Comparison of ENCODE assay signal across 8 cellular contexts in the genomic region with DNA sequence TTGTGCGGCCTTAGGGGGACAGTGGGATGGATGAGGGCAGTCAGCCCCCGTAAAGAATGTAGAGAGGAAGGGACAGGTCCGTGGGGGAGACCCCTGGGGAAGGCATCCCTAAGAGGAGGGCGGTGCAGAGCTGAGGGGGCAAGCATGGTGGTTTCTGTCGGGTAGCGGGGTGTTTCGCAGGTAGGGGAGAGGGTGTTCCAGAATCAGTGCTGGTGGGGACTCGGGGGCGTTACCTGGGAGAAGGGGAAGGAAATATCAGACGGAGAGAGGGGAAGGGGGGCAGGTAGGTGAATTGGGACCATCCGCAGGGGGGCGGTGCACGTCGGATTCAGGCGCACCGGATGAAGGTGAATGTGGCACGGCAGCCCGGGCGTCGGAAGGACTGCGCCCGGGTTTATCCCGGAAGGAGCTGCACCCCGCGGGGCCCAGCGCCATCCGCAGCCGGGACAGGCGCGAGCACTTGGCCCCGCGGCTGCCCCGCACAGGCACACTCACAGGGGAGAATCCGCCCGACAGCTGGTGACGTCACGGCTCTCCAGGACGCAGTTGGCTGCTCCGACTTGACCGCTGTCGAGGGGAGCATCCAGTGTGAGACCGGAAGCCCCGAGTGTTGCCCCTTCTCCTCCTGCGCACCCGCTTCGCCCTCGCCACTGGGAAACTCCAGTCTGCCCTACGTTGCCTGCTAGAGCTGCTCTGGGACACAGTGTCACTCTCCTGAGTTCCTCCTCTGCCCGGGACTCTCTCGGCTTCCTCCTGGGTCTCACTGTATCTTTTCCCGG. TPM values are rescaled to one million over a fixed set of nuclear protein-coding genes. Genes with fewer than 3 reads are reported as not detected.
DNase-seq lines count a peak whose midpoint lies in the region; ATAC-seq, FAIRE-seq and TF ChIP-seq lines count a peak whose summit lies in the region.

No MANE protein-coding gene starts in this region.

- peak; percentile 84 for DNase-seq in coronary artery (ENCODE audit: low spot score)
- no peak for DNase-seq in HepG2 (ENCODE audit: low spot score)
- DNase-seq in stimulated activated CD4-positive, alpha-beta T cell treated with anti-CD3 and anti-CD28 coated beads, TNF-alpha, amount 100 ng/mL, for 1 hour (ENCODE audit: low read depth in 3 of 3, low spot score in 1 of 3), result peak; percentile 19 to 42 (median 31)

- ATAC-seq in HG03159 (IDR thresholded peaks at IDR 0.05; ENCODE audit: unreplicated experiment) (peak; percentile 39), HepG2 (no peak; the same call in 2 of the 3 replicates), GM18907 (IDR thresholded peaks at IDR 0.05; ENCODE audit: unreplicated experiment) (no peak), HG02610 (IDR thresholded peaks at IDR 0.05; ENCODE audit: unreplicated experiment) (no peak)
- ATAC-seq in activated CD4-positive, CD25-positive, alpha-beta regulatory T cell treated with anti-CD3 and anti-CD28 coated beads, Interleukin-2, amount 50 U/mL, for 24 hours, result peak; percentile 58 to 60

- WGBS in HepG2 (ENCODE audit: low lambda C conversion rate), result 55% methylated on average over 28 of the region's 51 CpGs

- H3K4me3 ChIP-seq in coronary artery, result peak overlapping the region; percentile 79
- H3K4me3 ChIP-seq in HepG2 (replicated peaks in 1 of 3; ENCODE audit: insufficient read depth in 1 of 3, low read depth in 2 of 3, low read length in 3 of 3), result no peak overlapping the region

- CTCF ChIA-PET in HepG2 (lab: Yijun Ruan, JAX; ENCODE audit: low intra/inter-chr PET ratio, low total read pairs), result no interaction called here

- TF ChIP-seq RAD21 in HepG2 (CRISPR knock-in tag; IDR thresholded peaks at IDR 0.05), result no peak

- H4K20me1 ChIP-seq in HepG2 (ENCODE audit: insufficient read depth, low read length), result no peaks in the 10 kb centered on the region

- H3K4me1 ChIP-seq in HepG2 (ENCODE audit: insufficient read depth, low read length), result no peaks in the 10 kb centered on the region

- H3K27me3 ChIP-seq in HepG2 (ENCODE audit: control insufficient read depth in 1 of 2, insufficient read depth in 2 of 2, low read length in 2 of 2), result peaks cover 3 to 60% of the 10 kb centered on the region in 2 experiments; a peak in 3 of 5 replicates

- no peak for TF ChIP-seq CTCF in coronary artery (IDR thresholded peaks at IDR 0.05)
- no peak for TF ChIP-seq CTCF in HepG2 (CRISPR knock-in tag; IDR thresholded peaks at IDR 0.05)

- no TSS peak for BruUV-seq in HepG2 (replicated peaks; lab: Mats Ljungman, UMichigan)

- H3K9me3 ChIP-seq in HepG2 (ENCODE audit: low read length), result no peaks in the 10 kb centered on the region

- no peak for FAIRE-seq in HepG2 (lab: Jason Lieb, UNC)

- POLR2A ChIA-PET in HepG2 (lab: Yijun Ruan, JAX), result no interaction called here

- H3K9ac ChIP-seq in HepG2 (ENCODE audit: insufficient read depth, low read depth, low read length), result no peak overlapping the region

- peak overlapping the region; percentile 18; the same call in 1 of the 2 replicates for H3K4me2 ChIP-seq in HepG2 (ENCODE audit: low read depth, low read length)

- H2AFZ ChIP-seq in HepG2 (ENCODE audit: low read length), result no peak overlapping the region

- in situ Hi-C loops in HepG2 (cut with HindIII; ENCODE audit: extremely low pct_ligation_motif_present, low pct_unique_long_range_greater_than_20kb), result no loop called here

- intact Hi-C loops in HepG2 (cut with micrococcal nuclease; ENCODE audit: unreplicated experiment), result no loop called here

- TF ChIP-seq EP300 in HepG2 (IDR thresholded peaks at IDR 0.05; ENCODE audit: low read depth in 2 of 2, low read length in 2 of 2), result no peak
- TF ChIP-seq EP300 in HepG2 (CRISPR knock-in tag; IDR thresholded peaks at IDR 0.05; ENCODE audit: borderline replicate concordance), result no peak

- TF ChIP-seq POLR2A in GM10847 (IDR thresholded peaks at IDR 0.05; ENCODE audit: extremely low read depth, insufficient read length) (peak; percentile 78), HepG2 (IDR thresholded peaks at IDR 0.05; ENCODE audit: insufficient read depth in 1 of 2, low read depth in 2 of 2, low read length in 2 of 2) (no peak)

- peak overlapping the region in 1 of 2 donors; percentile 26 for H3K27ac ChIP-seq in coronary artery
- no peak overlapping the region for H3K27ac ChIP-seq in HepG2 (ENCODE audit: extremely low read length, insufficient read depth, low read length)

- H3K79me2 ChIP-seq in HepG2 (ENCODE audit: insufficient read depth, low read length), result no peaks in the 10 kb centered on the region

- no peaks in the 10 kb centered on the region for H3K36me3 ChIP-seq in HepG2 (replicated peaks in 1 of 2; ENCODE audit: control insufficient read depth in 1 of 2, insufficient read depth in 2 of 2, low read length in 2 of 2)

RNA-seq across cellular contexts. Expression of gene CD72, which starts 1.3 kb away (rescaled TPM):
- 0.18 TPM in 1 of 2 replicates, not detected in the other for total RNA-seq in HepG2 (2016; rRNA removed; fragmentation: Illumina TruSeq; extraction: Trizol)
- total RNA-seq in HepG2 (2016; cell fraction: cytosol; rRNA removed; fragmentation: Illumina TruSeq; extraction: Trizol; ENCODE audit: low read depth), result not detected in 2 replicates
- total RNA-seq in HepG2 (2016; cell fraction: insoluble cytoplasmic fraction; rRNA removed; fragmentation: Illumina TruSeq; extraction: Trizol), result 0.17 TPM in 1 of 2 replicates, not detected in the other
- not detected in 2 replicates for total RNA-seq in HepG2 (2016; cell fraction: membrane; rRNA removed; fragmentation: Illumina TruSeq; extraction: Trizol)
- 1.0 TPM in 1 of 2 replicates, not detected in the other for total RNA-seq in HepG2 (2016; cell fraction: nucleus; rRNA removed; fragmentation: Illumina TruSeq; extraction: Trizol)
- 0.82 and 1.1 TPM in 2 replicates for polyA plus RNA-seq in HepG2 (2011; rRNA removed)
- 0.19 and 0.32 TPM in 2 replicates for polyA plus RNA-seq in HepG2 (2011; cell fraction: cytosol; rRNA removed)
- 2.3 and 3.2 TPM in 2 replicates for polyA plus RNA-seq in HepG2 (2011; cell fraction: nucleus; rRNA removed)
- 0.19 and 0.71 TPM in 2 replicates for polyA plus RNA-seq in HepG2 (2012)
- polyA plus RNA-seq in HepG2 (2016; cell fraction: cytosol; fragmentation: Illumina TruSeq; extraction: Trizol; ENCODE audit: low read depth), result not detected in 2 replicates
- polyA plus RNA-seq in HepG2 (2016; cell fraction: insoluble cytoplasmic fraction; fragmentation: Illumina TruSeq; extraction: Trizol; ENCODE audit: low read depth), result not detected in 2 replicates
- polyA plus RNA-seq in HepG2 (2016; cell fraction: membrane; fragmentation: Illumina TruSeq; extraction: Trizol; ENCODE audit: low read depth), result not detected in 2 replicates
- polyA plus RNA-seq in HepG2 (2016; cell fraction: nucleus; fragmentation: Illumina TruSeq; extraction: Trizol; ENCODE audit: insufficient read depth, low read depth), result 0.67 TPM in 1 of 2 replicates, not detected in the other
- 0.23 and 0.64 TPM in 2 replicates for polyA minus RNA-seq in HepG2 (2011; rRNA and poly(A)+ RNA removed; ENCODE audit: low replicate concordance)
- polyA minus RNA-seq in HepG2 (2011; cell fraction: cytosol; rRNA and poly(A)+ RNA removed), result not detected in 2 replicates
- 1.7 and 2.4 TPM in 2 replicates for polyA minus RNA-seq in HepG2 (2011; cell fraction: nucleus; rRNA and poly(A)+ RNA removed)

RNA-seq across cellular contexts. Expression of gene TESK1, which starts 11.8 kb away (rescaled TPM):
- total RNA-seq in HepG2 (2016; rRNA removed; fragmentation: Illumina TruSeq; extraction: Trizol), result 3.1 and 7.3 TPM in 2 replicates
- 8.5 and 8.9 TPM in 2 replicates for total RNA-seq in HepG2 (2016; cell fraction: cytosol; rRNA removed; fragmentation: Illumina TruSeq; extraction: Trizol; ENCODE audit: low read depth)
- 3.0 and 7.7 TPM in 2 replicates for total RNA-seq in HepG2 (2016; cell fraction: insoluble cytoplasmic fraction; rRNA removed; fragmentation: Illumina TruSeq; extraction: Trizol)
- 12.5 and 13.0 TPM in 2 replicates for total RNA-seq in HepG2 (2016; cell fraction: membrane; rRNA removed; fragmentation: Illumina TruSeq; extraction: Trizol)
- total RNA-seq in HepG2 (2016; cell fraction: nucleus; rRNA removed; fragmentation: Illumina TruSeq; extraction: Trizol), result 8.3 and 9.6 TPM in 2 replicates
- polyA plus RNA-seq in HepG2 (2011; rRNA removed), result 13.6 and 17.7 TPM in 2 replicates
- polyA plus RNA-seq in HepG2 (2011; cell fraction: cytosol; rRNA removed), result 7.5 and 8.6 TPM in 2 replicates
- polyA plus RNA-seq in HepG2 (2011; cell fraction: nucleus; rRNA removed), result 84.3 and 90.2 TPM in 2 replicates
- 16.5 and 24.7 TPM in 2 replicates for polyA plus RNA-seq in HepG2 (2012)
- 12.4 and 13.5 TPM in 2 replicates for polyA plus RNA-seq in HepG2 (2016; cell fraction: cytosol; fragmentation: Illumina TruSeq; extraction: Trizol; ENCODE audit: low read depth)
- 7.5 and 8.7 TPM in 2 replicates for polyA plus RNA-seq in HepG2 (2016; cell fraction: insoluble cytoplasmic fraction; fragmentation: Illumina TruSeq; extraction: Trizol; ENCODE audit: low read depth)
- polyA plus RNA-seq in HepG2 (2016; cell fraction: membrane; fragmentation: Illumina TruSeq; extraction: Trizol; ENCODE audit: low read depth), result 19.0 and 21.4 TPM in 2 replicates
- 34.7 and 41.3 TPM in 2 replicates for polyA plus RNA-seq in HepG2 (2016; cell fraction: nucleus; fragmentation: Illumina TruSeq; extraction: Trizol; ENCODE audit: insufficient read depth, low read depth)
- polyA minus RNA-seq in HepG2 (2011; rRNA and poly(A)+ RNA removed; ENCODE audit: low replicate concordance), result 11.7 and 13.6 TPM in 2 replicates
- polyA minus RNA-seq in HepG2 (2011; cell fraction: cytosol; rRNA and poly(A)+ RNA removed), result 4.0 and 5.1 TPM in 2 replicates
- polyA minus RNA-seq in HepG2 (2011; cell fraction: nucleus; rRNA and poly(A)+ RNA removed), result 20.6 and 20.9 TPM in 2 replicates

RNA-seq across cellular contexts. Expression of gene SIT1, which starts 33.9 kb away (rescaled TPM):
- 0.09 and 0.24 TPM in 2 replicates for total RNA-seq in HepG2 (2016; rRNA removed; fragmentation: Illumina TruSeq; extraction: Trizol)
- total RNA-seq in HepG2 (2016; cell fraction: cytosol; rRNA removed; fragmentation: Illumina TruSeq; extraction: Trizol; ENCODE audit: low read depth), result not detected in 2 replicates
- not detected in 2 replicates for total RNA-seq in HepG2 (2016; cell fraction: insoluble cytoplasmic fraction; rRNA removed; fragmentation: Illumina TruSeq; extraction: Trizol)
- total RNA-seq in HepG2 (2016; cell fraction: membrane; rRNA removed; fragmentation: Illumina TruSeq; extraction: Trizol), result not detected in 2 replicates
- not detected in 2 replicates for total RNA-seq in HepG2 (2016; cell fraction: nucleus; rRNA removed; fragmentation: Illumina TruSeq; extraction: Trizol)
- polyA plus RNA-seq in HepG2 (2011; rRNA removed), result 5.0 and 6.7 TPM in 2 replicates
- polyA plus RNA-seq in HepG2 (2011; cell fraction: cytosol; rRNA removed), result 4.9 and 8.4 TPM in 2 replicates
- 2.7 and 2.8 TPM in 2 replicates for polyA plus RNA-seq in HepG2 (2011; cell fraction: nucleus; rRNA removed)
- polyA plus RNA-seq in HepG2 (2012), result 2.0 and 3.3 TPM in 2 replicates
- polyA plus RNA-seq in HepG2 (2016; cell fraction: cytosol; fragmentation: Illumina TruSeq; extraction: Trizol; ENCODE audit: low read depth), result 0.12 and 0.14 TPM in 2 replicates
- polyA plus RNA-seq in HepG2 (2016; cell fraction: insoluble cytoplasmic fraction; fragmentation: Illumina TruSeq; extraction: Trizol; ENCODE audit: low read depth), result not detected in 2 replicates
- polyA plus RNA-seq in HepG2 (2016; cell fraction: membrane; fragmentation: Illumina TruSeq; extraction: Trizol; ENCODE audit: low read depth), result not detected in 2 replicates
- not detected in 2 replicates for polyA plus RNA-seq in HepG2 (2016; cell fraction: nucleus; fragmentation: Illumina TruSeq; extraction: Trizol; ENCODE audit: insufficient read depth, low read depth)
- polyA minus RNA-seq in HepG2 (2011; rRNA and poly(A)+ RNA removed; ENCODE audit: low replicate concordance), result 5.0 TPM in 1 of 2 replicates, not detected in the other
- polyA minus RNA-seq in HepG2 (2011; cell fraction: cytosol; rRNA and poly(A)+ RNA removed), result 1.4 and 2.8 TPM in 2 replicates
- 0.50 TPM in 1 of 2 replicates, not detected in the other for polyA minus RNA-seq in HepG2 (2011; cell fraction: nucleus; rRNA and poly(A)+ RNA removed)

RNA-seq across cellular contexts. Expression of gene RMRP, which starts 40.9 kb away (rescaled TPM):
- 1,047 and 4,025 TPM in 2 replicates for total RNA-seq in HepG2 (2016; rRNA removed; fragmentation: Illumina TruSeq; extraction: Trizol)
- 14,541 and 17,847 TPM in 2 replicates for total RNA-seq in HepG2 (2016; cell fraction: cytosol; rRNA removed; fragmentation: Illumina TruSeq; extraction: Trizol; ENCODE audit: low read depth)
- total RNA-seq in HepG2 (2016; cell fraction: insoluble cytoplasmic fraction; rRNA removed; fragmentation: Illumina TruSeq; extraction: Trizol), result 1,278 and 4,694 TPM in 2 replicates
- 1,777 and 1,949 TPM in 2 replicates for total RNA-seq in HepG2 (2016; cell fraction: membrane; rRNA removed; fragmentation: Illumina TruSeq; extraction: Trizol)
- 24,487 and 26,007 TPM in 2 replicates for total RNA-seq in HepG2 (2016; cell fraction: nucleus; rRNA removed; fragmentation: Illumina TruSeq; extraction: Trizol)
- 36.7 and 51.4 TPM in 2 replicates for polyA plus RNA-seq in HepG2 (2011; rRNA removed)
- polyA plus RNA-seq in HepG2 (2011; cell fraction: cytosol; rRNA removed), result 33.6 and 36.8 TPM in 2 replicates
- polyA plus RNA-seq in HepG2 (2011; cell fraction: nucleus; rRNA removed), result 3,177 and 3,657 TPM in 2 replicates
- polyA plus RNA-seq in HepG2 (2012), result 10.9 and 118 TPM in 2 replicates
- polyA plus RNA-seq in HepG2 (2016; cell fraction: cytosol; fragmentation: Illumina TruSeq; extraction: Trizol; ENCODE audit: low read depth), result 4.5 TPM in 1 of 2 replicates, not detected in the other
- polyA plus RNA-seq in HepG2 (2016; cell fraction: insoluble cytoplasmic fraction; fragmentation: Illumina TruSeq; extraction: Trizol; ENCODE audit: low read depth), result not detected in 2 replicates
- not detected in 2 replicates for polyA plus RNA-seq in HepG2 (2016; cell fraction: membrane; fragmentation: Illumina TruSeq; extraction: Trizol; ENCODE audit: low read depth)
- not detected in 2 replicates for polyA plus RNA-seq in HepG2 (2016; cell fraction: nucleus; fragmentation: Illumina TruSeq; extraction: Trizol; ENCODE audit: insufficient read depth, low read depth)
- 7,133 and 10,474 TPM in 2 replicates for polyA minus RNA-seq in HepG2 (2011; rRNA and poly(A)+ RNA removed; ENCODE audit: low replicate concordance)
- 10,046 and 14,120 TPM in 2 replicates for polyA minus RNA-seq in HepG2 (2011; cell fraction: cytosol; rRNA and poly(A)+ RNA removed)
- polyA minus RNA-seq in HepG2 (2011; cell fraction: nucleus; rRNA and poly(A)+ RNA removed), result 104,669 and 122,700 TPM in 2 replicates

RNA-seq across cellular contexts. Expression of gene CCDC107, which starts 41.2 kb away (rescaled TPM):
- 4.1 and 7.1 TPM in 2 replicates for total RNA-seq in HepG2 (2016; rRNA removed; fragmentation: Illumina TruSeq; extraction: Trizol)
- total RNA-seq in HepG2 (2016; cell fraction: cytosol; rRNA removed; fragmentation: Illumina TruSeq; extraction: Trizol; ENCODE audit: low read depth), result 13.2 and 13.3 TPM in 2 replicates
- 4.2 and 6.7 TPM in 2 replicates for total RNA-seq in HepG2 (2016; cell fraction: insoluble cytoplasmic fraction; rRNA removed; fragmentation: Illumina TruSeq; extraction: Trizol)
- 13.0 TPM in 2 replicates for total RNA-seq in HepG2 (2016; cell fraction: membrane; rRNA removed; fragmentation: Illumina TruSeq; extraction: Trizol)
- 5.3 and 6.1 TPM in 2 replicates for total RNA-seq in HepG2 (2016; cell fraction: nucleus; rRNA removed; fragmentation: Illumina TruSeq; extraction: Trizol)
- polyA plus RNA-seq in HepG2 (2011; rRNA removed), result 15.2 and 17.4 TPM in 2 replicates
- 15.9 and 16.7 TPM in 2 replicates for polyA plus RNA-seq in HepG2 (2011; cell fraction: cytosol; rRNA removed)
- 7.4 and 9.8 TPM in 2 replicates for polyA plus RNA-seq in HepG2 (2011; cell fraction: nucleus; rRNA removed)
- polyA plus RNA-seq in HepG2 (2012), result 8.7 and 10.5 TPM in 2 replicates
- 30.2 and 33.6 TPM in 2 replicates for polyA plus RNA-seq in HepG2 (2016; cell fraction: cytosol; fragmentation: Illumina TruSeq; extraction: Trizol; ENCODE audit: low read depth)
- polyA plus RNA-seq in HepG2 (2016; cell fraction: insoluble cytoplasmic fraction; fragmentation: Illumina TruSeq; extraction: Trizol; ENCODE audit: low read depth), result 6.7 and 7.5 TPM in 2 replicates
- 19.8 and 22.8 TPM in 2 replicates for polyA plus RNA-seq in HepG2 (2016; cell fraction: membrane; fragmentation: Illumina TruSeq; extraction: Trizol; ENCODE audit: low read depth)
- 14.5 and 15.3 TPM in 2 replicates for polyA plus RNA-seq in HepG2 (2016; cell fraction: nucleus; fragmentation: Illumina TruSeq; extraction: Trizol; ENCODE audit: insufficient read depth, low read depth)
- 3.4 and 5.3 TPM in 2 replicates for polyA minus RNA-seq in HepG2 (2011; rRNA and poly(A)+ RNA removed; ENCODE audit: low replicate concordance)
- polyA minus RNA-seq in HepG2 (2011; cell fraction: cytosol; rRNA and poly(A)+ RNA removed), result 4.0 and 4.5 TPM in 2 replicates
- polyA minus RNA-seq in HepG2 (2011; cell fraction: nucleus; rRNA and poly(A)+ RNA removed), result 4.4 and 4.8 TPM in 2 replicates

Comparison
In these comparisons a context has a peak if more than half of its experiments do, and no peak if none do; other contexts are left out.
1. ATAC-seq: peak in HG03159 (single experiment) and activated CD4-positive, CD25-positive, alpha-beta regulatory T cell treated with anti-CD3 and anti-CD28 coated beads, Interleukin-2, amount 50 U/mL, for 24 hours (2 of 2); none in HepG2 (single experiment), GM18907 (single experiment) and HG02610 (single experiment).